9 cellular contexts compared by ENCODE assay signal in the genomic region with DNA sequence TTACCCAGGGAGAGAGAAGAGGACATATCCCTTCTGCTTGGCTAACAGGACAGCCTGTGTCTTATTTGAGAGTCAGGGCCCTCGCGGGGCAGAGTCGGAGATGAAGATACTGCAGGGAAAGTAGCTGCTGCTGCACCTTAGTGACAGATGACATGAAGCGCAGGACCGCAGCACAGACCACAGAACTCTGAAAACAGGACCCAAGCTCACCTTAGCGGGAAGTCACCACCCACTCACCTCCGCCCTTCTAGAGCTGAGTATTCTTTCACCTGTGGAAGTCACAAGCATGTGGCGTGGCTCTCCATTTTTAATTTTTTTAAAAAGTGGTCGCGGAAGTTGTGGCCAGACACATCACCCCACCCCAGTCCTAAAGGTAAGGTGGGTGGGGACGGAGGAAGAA.
DNase-seq lines count a peak whose midpoint lies in the region; ATAC-seq and TF ChIP-seq lines count a peak whose summit lies in the region.
"Had no signal": no experiment of that assay in that cellular context is flagged by ENCODE, and none has a peak within 500 bp of the region (broad histone marks: within the 10 kb centered on the region; RNA-seq: fewer than 3 reads in every experiment).

No MANE protein-coding gene starts in this region.

- no peak for TF ChIP-seq CTCF in WTC11 (IDR thresholded peaks at IDR 0.05)

- H3K9me3 Mint-ChIP-seq in WTC11 = no peaks in the 10 kb centered on the region
- no peaks in the 10 kb centered on the region for H3K9me3 Mint-ChIP-seq in activated naive CD4-positive, alpha-beta T cell treated with anti-CD3 and anti-CD28 coated beads, Interleukin-2, amount 50 U/mL, for 24 hours

- POLR2A ChIA-PET in WTC11 (lab: Charles Lee) = no interaction called here

- ATAC-seq in GM19043 (IDR thresholded peaks at IDR 0.05; ENCODE audit: low read depth, unreplicated experiment) (peak; percentile 51), WTC11 (no peak)

- in situ Hi-C loops in ACHN (cut with HindIII; ENCODE audit: low pct_ligation_motif_present, low pct_unique_long_range_greater_than_20kb, low sequenced_read_pairs) = no loop called here

- H3K27ac Mint-ChIP-seq in WTC11 = peak overlapping the region; percentile 25
- H3K27ac Mint-ChIP-seq in activated naive CD4-positive, alpha-beta T cell treated with anti-CD3 and anti-CD28 coated beads, Interleukin-2, amount 50 U/mL, for 24 hours = peak overlapping the region; percentile 92

- no peaks in the 10 kb centered on the region for H3K36me3 Mint-ChIP-seq in WTC11
- peaks cover 8% of the 10 kb centered on the region for H3K36me3 Mint-ChIP-seq in activated naive CD4-positive, alpha-beta T cell treated with anti-CD3 and anti-CD28 coated beads, Interleukin-2, amount 50 U/mL, for 24 hours

- H3K4me3 Mint-ChIP-seq in WTC11 = no peak overlapping the region
- H3K4me3 Mint-ChIP-seq in activated naive CD4-positive, alpha-beta T cell treated with anti-CD3 and anti-CD28 coated beads, Interleukin-2, amount 50 U/mL, for 24 hours = peak overlapping the region; percentile 77

- peaks cover 73% of the 10 kb centered on the region for H3K4me1 Mint-ChIP-seq in WTC11
- H3K4me1 Mint-ChIP-seq in activated naive CD4-positive, alpha-beta T cell treated with anti-CD3 and anti-CD28 coated beads, Interleukin-2, amount 50 U/mL, for 24 hours = peaks cover 95% of the 10 kb centered on the region

- no peak for DNase-seq in WTC11 (ENCODE audit: low spot score)
- peak; percentile 49 to 57 (median 51) for DNase-seq in stimulated activated CD4-positive, alpha-beta T cell treated with anti-CD3 and anti-CD28 coated beads, TNF-alpha, amount 100 ng/mL, for 1 hour (ENCODE audit: low read depth in 3 of 3, low spot score in 1 of 3)
- DNase-seq in ACHN = no peak
- no peak for DNase-seq in dermis blood vessel endothelial cell
- no peak for DNase-seq in RKO (ENCODE audit: low spot score)
- DNase-seq in NCI-H1048 (lab: John Stamatoyannopoulos, UW) = no peak
- DNase-seq: NCI-H526 treated with DMSO at 0.1 percent for 48 hours had no signal

- CTCF ChIA-PET in WTC11 (lab: Charles Lee) = no interaction called here

- H3K27me3 Mint-ChIP-seq in WTC11 (ENCODE audit: low read depth) = no peaks in the 10 kb centered on the region
- no peaks in the 10 kb centered on the region for H3K27me3 Mint-ChIP-seq in activated naive CD4-positive, alpha-beta T cell treated with anti-CD3 and anti-CD28 coated beads, Interleukin-2, amount 50 U/mL, for 24 hours

TF ChIP-seq in WTC11, 78 proteins besides CTCF, POLR2A, EP300 and RAD21:
- TF ChIP-seq, protein P1, sequence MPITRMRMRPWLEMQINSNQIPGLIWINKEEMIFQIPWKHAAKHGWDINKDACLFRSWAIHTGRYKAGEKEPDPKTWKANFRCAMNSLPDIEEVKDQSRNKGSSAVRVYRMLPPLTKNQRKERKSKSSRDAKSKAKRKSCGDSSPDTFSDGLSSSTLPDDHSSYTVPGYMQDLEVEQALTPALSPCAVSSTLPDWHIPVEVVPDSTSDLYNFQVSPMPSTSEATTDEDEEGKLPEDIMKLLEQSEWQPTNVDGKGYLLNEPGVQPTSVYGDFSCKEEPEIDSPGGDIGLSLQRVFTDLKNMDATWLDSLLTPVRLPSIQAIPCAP (CRISPR knock-in tag; IDR thresholded peaks at IDR 0.05) = no peak
- TF ChIP-seq OVOL2 (CRISPR knock-in tag; IDR thresholded peaks at IDR 0.05; ENCODE audit: borderline replicate concordance) (no peak), ZNF423 (CRISPR knock-in tag; IDR thresholded peaks at IDR 0.05) (no peak), SMAD4 (CRISPR knock-in tag; IDR thresholded peaks at IDR 0.05) (no peak), MLX (CRISPR knock-in tag; IDR thresholded peaks at IDR 0.05) (no peak), MYBL2 (CRISPR knock-in tag; IDR thresholded peaks at IDR 0.05) (no peak), EMX1 (CRISPR knock-in tag; IDR thresholded peaks at IDR 0.05) (no peak), NR3C1 (CRISPR knock-in tag; conservative IDR thresholded peaks at IDR 0.05; ENCODE audit: low read depth) (no peak), ATF1 (CRISPR knock-in tag; IDR thresholded peaks at IDR 0.05) (no peak), ZNF396 (CRISPR knock-in tag; IDR thresholded peaks at IDR 0.05; ENCODE audit: borderline replicate concordance) (no peak), ZNF263 (CRISPR knock-in tag; IDR thresholded peaks at IDR 0.05; ENCODE audit: low read depth) (no peak), NR1H2 (CRISPR knock-in tag; IDR thresholded peaks at IDR 0.05) (no peak), HMGXB4 (CRISPR knock-in tag; IDR thresholded peaks at IDR 0.05) (no peak), JAZF1 (CRISPR knock-in tag; IDR thresholded peaks at IDR 0.05) (no peak), FOXK1 (CRISPR knock-in tag; IDR thresholded peaks at IDR 0.05) (no peak)
- TF ChIP-seq, protein P2, sequence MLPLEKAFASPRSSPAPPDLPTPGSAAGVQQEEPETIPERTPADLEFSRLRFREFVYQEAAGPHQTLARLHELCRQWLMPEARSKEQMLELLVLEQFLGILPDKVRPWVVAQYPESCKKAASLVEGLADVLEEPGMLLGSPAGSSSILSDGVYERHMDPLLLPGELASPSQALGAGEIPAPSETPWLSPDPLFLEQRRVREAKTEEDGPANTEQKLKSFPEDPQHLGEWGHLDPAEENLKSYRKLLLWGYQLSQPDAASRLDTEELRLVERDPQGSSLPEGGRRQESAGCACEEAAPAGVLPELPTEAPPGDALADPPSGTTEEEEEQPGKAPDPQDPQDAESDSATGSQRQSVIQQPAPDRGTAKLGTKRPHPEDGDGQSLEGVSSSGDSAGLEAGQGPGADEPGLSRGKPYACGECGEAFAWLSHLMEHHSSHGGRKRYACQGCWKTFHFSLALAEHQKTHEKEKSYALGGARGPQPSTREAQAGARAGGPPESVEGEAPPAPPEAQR (CRISPR knock-in tag; IDR thresholded peaks at IDR 0.05) = no peak
- TF ChIP-seq, protein P3, sequence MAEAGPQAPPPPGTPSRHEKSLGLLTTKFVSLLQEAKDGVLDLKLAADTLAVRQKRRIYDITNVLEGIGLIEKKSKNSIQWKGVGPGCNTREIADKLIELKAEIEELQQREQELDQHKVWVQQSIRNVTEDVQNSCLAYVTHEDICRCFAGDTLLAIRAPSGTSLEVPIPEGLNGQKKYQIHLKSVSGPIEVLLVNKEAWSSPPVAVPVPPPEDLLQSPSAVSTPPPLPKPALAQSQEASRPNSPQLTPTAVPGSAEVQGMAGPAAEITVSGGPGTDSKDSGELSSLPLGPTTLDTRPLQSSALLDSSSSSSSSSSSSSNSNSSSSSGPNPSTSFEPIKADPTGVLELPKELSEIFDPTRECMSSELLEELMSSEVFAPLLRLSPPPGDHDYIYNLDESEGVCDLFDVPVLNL (CRISPR knock-in tag; IDR thresholded peaks at IDR 0.05; ENCODE audit: borderline replicate concordance, low read depth) = no peak
TF ChIP-seq in WTC11: peak in this region for 0.

Comparison
In these comparisons a context has a peak if more than half of its experiments do, and no peak if none do; other contexts are left out.
1. DNase-seq: peak in stimulated activated CD4-positive, alpha-beta T cell treated with anti-CD3 and anti-CD28 coated beads, TNF-alpha, amount 100 ng/mL, for 1 hour (3 of 3); none in WTC11 (single experiment), ACHN (single experiment), dermis blood vessel endothelial cell (single experiment), RKO (single experiment) and NCI-H1048 (single experiment).